In genomic region chr9:133584559-133585476, GRCh38 we compare ENCODE assay signal across 10 cellular contexts. TPM values are rescaled to one million over a fixed set of nuclear protein-coding genes. Genes with fewer than 3 reads are reported as not detected.
A peak's percentile ranks its signal among the peaks of the same experiment; 100 is the strongest.
DNase-seq lines count a peak whose midpoint lies in the region; ATAC-seq and TF ChIP-seq lines count a peak whose summit lies in the region.
"Had no signal": no experiment of that assay in that cellular context is flagged by ENCODE, and none has a peak within 500 bp of the region (broad histone marks: within the 10 kb centered on the region; RNA-seq: fewer than 3 reads in every experiment).

No MANE protein-coding gene starts in this region.

- no peaks in the 10 kb centered on the region for H3K27me3 ChIP-seq in WERI-Rb-1 (ENCODE audit: insufficient read depth, low read depth, severe bottlenecking)

- H3K4me1 Mint-ChIP-seq in activated CD4-positive, alpha-beta memory T cell treated with anti-CD3 and anti-CD28 coated beads for 36 hours (ENCODE audit: low read depth): no peaks in the 10 kb centered on the region
- H3K4me1 Mint-ChIP-seq: CD8-positive, alpha-beta memory T cell had no signal

- H3K36me3 ChIP-seq in WERI-Rb-1 (no peaks in the 10 kb centered on the region), mesodermal cell (ENCODE audit: control insufficient read depth, insufficient read depth, low read length) (no peaks in the 10 kb centered on the region)

- peaks cover 4% of the 10 kb centered on the region for H3K9me3 ChIP-seq in WERI-Rb-1 (ENCODE audit: severe bottlenecking)
- H3K9me3 ChIP-seq in mesodermal cell (ENCODE audit: control insufficient read depth, low read length): peaks cover 6% of the 10 kb centered on the region

- POLR2A ChIA-PET in activated CD4-positive, alpha-beta memory T cell treated with anti-CD3 and anti-CD28 coated beads for 36 hours (lab: Charles Lee): no interaction called here

- H3K4me3 ChIP-seq in WERI-Rb-1 (ENCODE audit: low read depth, low read length): no peak overlapping the region
- no peak overlapping the region for H3K4me3 ChIP-seq in mesodermal cell (ENCODE audit: extremely low read depth, insufficient read depth, low read length, poor library complexity, severe bottlenecking)

- peaks cover 31% of the 10 kb centered on the region for H3K27me3 Mint-ChIP-seq in activated CD4-positive, alpha-beta memory T cell treated with anti-CD3 and anti-CD28 coated beads for 36 hours

- H3K27ac ChIP-seq in WERI-Rb-1: peak overlapping the region; percentile 41; the same call in 1 of the 2 replicates
- peak overlapping the region; percentile 75 for H3K27ac ChIP-seq in mesodermal cell (ENCODE audit: low read depth, low read length, severe bottlenecking)

- intact Hi-C loops in activated CD4-positive, alpha-beta memory T cell treated with anti-CD3 and anti-CD28 coated beads for 36 hours (cut with micrococcal nuclease): no loop called here

- peaks cover 3% of the 10 kb centered on the region for H3K9me3 Mint-ChIP-seq in activated CD4-positive, alpha-beta memory T cell treated with anti-CD3 and anti-CD28 coated beads for 36 hours
- H3K9me3 Mint-ChIP-seq: CD8-positive, alpha-beta memory T cell had no signal

- H3K4me1 ChIP-seq in mesodermal cell (ENCODE audit: control insufficient read depth, insufficient read depth, low read length, poor library complexity, severe bottlenecking): peaks cover 59% of the 10 kb centered on the region

- no peak overlapping the region for H3K4me3 Mint-ChIP-seq in activated CD4-positive, alpha-beta memory T cell treated with anti-CD3 and anti-CD28 coated beads for 36 hours
- H3K4me3 Mint-ChIP-seq: CD8-positive, alpha-beta memory T cell had no signal

- no peak overlapping the region for H3K27ac Mint-ChIP-seq in activated CD4-positive, alpha-beta memory T cell treated with anti-CD3 and anti-CD28 coated beads for 36 hours
- H3K27ac Mint-ChIP-seq: progenitor cell of endocrine pancreas had no signal

- no peaks in the 10 kb centered on the region for H3K36me3 Mint-ChIP-seq in activated CD4-positive, alpha-beta memory T cell treated with anti-CD3 and anti-CD28 coated beads for 36 hours
- H3K36me3 Mint-ChIP-seq: CD8-positive, alpha-beta memory T cell had no signal

- no peak for ATAC-seq in GM21529 (IDR thresholded peaks at IDR 0.05; ENCODE audit: unreplicated experiment)
- no peak for ATAC-seq in HG03521 (IDR thresholded peaks at IDR 0.05; ENCODE audit: unreplicated experiment)

- peak; percentile 81 for DNase-seq in DMS53 (lab: John Stamatoyannopoulos, UW)
- DNase-seq in NCI-H1694 treated with DMSO at 0.1 percent for 48 hours (lab: John Stamatoyannopoulos, UW): peak; percentile 70
- DNase-seq in WERI-Rb-1: no peak
- DNase-seq in Kasumi-1 (lab: John Stamatoyannopoulos, UW): no peak
- no peak for DNase-seq in activated CD4-positive, alpha-beta memory T cell treated with anti-CD3 and anti-CD28 coated beads for 36 hours
- DNase-seq: CD8-positive, alpha-beta memory T cell had no signal

- CTCF ChIA-PET in activated CD4-positive, alpha-beta memory T cell treated with anti-CD3 and anti-CD28 coated beads for 36 hours (lab: Charles Lee): no interaction called here

- no peak for TF ChIP-seq CTCF in WERI-Rb-1 (IDR thresholded peaks at IDR 0.05; ENCODE audit: low read depth, low read length)

- 44% methylated on average over 19 to 20 of the region's 28 CpGs for WGBS in mesodermal cell (ENCODE audit: insufficient coverage in 2 of 2), 2 experiments

RNA-seq across cellular contexts. Expression of gene FAM163B, which starts 24.4 kb away (rescaled TPM):
- 9.5 TPM for polyA plus RNA-seq in mesodermal cell (2013, experiment 1 of 2)
- polyA plus RNA-seq in mesodermal cell (2013, experiment 2 of 2): 6.8 TPM
- total RNA-seq in activated CD4-positive, alpha-beta memory T cell treated with anti-CD3 and anti-CD28 coated beads for 36 hours: not detected
- total RNA-seq: CD8-positive, alpha-beta memory T cell; progenitor cell of endocrine pancreas had no signal
- polyA plus RNA-seq: CD8-positive, alpha-beta memory T cell had no signal

RNA-seq across cellular contexts. Expression of gene ADAMTSL2, which starts 50.3 kb away (rescaled TPM):
- polyA plus RNA-seq in mesodermal cell (2013, experiment 1 of 2): 30.7 TPM
- 30.4 TPM for polyA plus RNA-seq in mesodermal cell (2013, experiment 2 of 2)
- total RNA-seq in activated CD4-positive, alpha-beta memory T cell treated with anti-CD3 and anti-CD28 coated beads for 36 hours: under 1 TPM; 0.05 to 0.07 TPM
- total RNA-seq: CD8-positive, alpha-beta memory T cell had no signal
- polyA plus RNA-seq: CD8-positive, alpha-beta memory T cell had no signal

RNA-seq across cellular contexts. Expression of gene DBH, which starts 51.3 kb away (rescaled TPM):
- 0.11 TPM for polyA plus RNA-seq in mesodermal cell (2013, experiment 1 of 2)
- not detected for polyA plus RNA-seq in mesodermal cell (2013, experiment 2 of 2)
- not detected for total RNA-seq in activated CD4-positive, alpha-beta memory T cell treated with anti-CD3 and anti-CD28 coated beads for 36 hours
- total RNA-seq: CD8-positive, alpha-beta memory T cell; progenitor cell of endocrine pancreas had no signal
- polyA plus RNA-seq: CD8-positive, alpha-beta memory T cell had no signal

Comparison
In these comparisons a context has a peak if more than half of its experiments do, and no peak if none do; other contexts are left out.
1. DNase-seq: peak in DMS53 (single experiment) and NCI-H1694 treated with DMSO at 0.1 percent for 48 hours (single experiment); none in WERI-Rb-1 (single experiment), Kasumi-1 (0 of 2) and activated CD4-positive, alpha-beta memory T cell treated with anti-CD3 and anti-CD28 coated beads for 36 hours (single experiment).